27 cellular contexts compared by ENCODE assay signal in the genomic region with DNA sequence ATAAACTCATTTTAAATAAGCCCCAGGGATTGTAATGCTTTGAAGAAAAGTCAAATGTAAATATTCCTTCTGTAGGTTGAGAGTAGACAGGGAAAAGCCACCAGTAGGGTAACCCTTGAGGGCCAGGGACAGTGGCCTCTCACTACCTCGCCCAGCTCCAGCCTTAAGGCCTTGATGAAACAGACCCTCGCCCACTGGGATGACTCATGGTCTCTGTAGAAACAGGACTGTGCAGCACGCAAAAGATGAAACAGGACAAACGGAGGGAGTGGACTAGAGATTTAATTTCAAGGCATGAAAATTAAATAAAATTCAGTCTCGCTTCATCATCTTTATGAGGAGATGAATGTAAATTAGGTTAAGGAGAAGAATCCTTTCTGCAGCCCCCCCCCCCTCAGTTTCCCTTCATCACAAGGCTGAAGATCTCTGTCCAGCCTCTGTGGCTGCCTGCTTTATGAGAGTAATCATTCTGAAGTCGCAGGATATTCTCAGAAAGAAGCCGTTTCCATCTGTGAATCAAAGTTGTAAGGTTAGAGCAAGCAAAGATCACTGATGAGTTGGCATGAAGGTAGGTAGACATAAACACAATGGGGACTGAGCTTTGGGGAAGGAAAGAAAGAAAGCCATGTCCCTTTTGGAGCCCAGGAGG.
A peak's percentile ranks its signal among the peaks of the same experiment; 100 is the strongest.
DNase-seq lines count a peak whose midpoint lies in the region; ATAC-seq and TF ChIP-seq lines count a peak whose summit lies in the region.
"Had no signal": no experiment of that assay in that cellular context is flagged by ENCODE, and none has a peak within 500 bp of the region (broad histone marks: within the 10 kb centered on the region; RNA-seq: fewer than 3 reads in every experiment).

No MANE protein-coding gene starts in this region.

- H3K4me2 ChIP-seq in hepatocyte: peak overlapping the region; percentile 24
- H3K4me2 ChIP-seq: BLaER1 treated with 17β-estradiol and CSF1 and Interleukin-3, amounts not matched to agents 10 nM and 100 nM had no signal

- H3K9me3 Mint-ChIP-seq in HFFc6 (no peaks in the 10 kb centered on the region; the same call in 1 of the 2 replicates), mesothelial cell of epicardium (peaks cover 4% of the 10 kb centered on the region)
- H3K9me3 Mint-ChIP-seq: activated CD8-positive, alpha-beta T cell treated with anti-CD3 and anti-CD28 coated beads for 36 hours; activated naive CD4-positive, alpha-beta T cell treated with anti-CD3 and anti-CD28 coated beads for 36 hours; activated T-cell treated with anti-CD3 and anti-CD28 coated beads, Interleukin-2, amount 50 U/mL, for 24 hours had no signal

- intact Hi-C loops in heart right ventricle (cut with DNase I): no loop called here

- 47% methylated on average over 7 of the region's 7 CpGs for WGBS in hepatocyte (ENCODE audit: low lambda C conversion rate, missing lambda C conversion rate)
- WGBS in heart right ventricle, 2 donors: 83 to 86% methylated on average over 7 of the region's 7 CpGs

- H3K27me3 Mint-ChIP-seq in HFFc6 (ENCODE audit: insufficient read depth): no peaks in the 10 kb centered on the region; the same call in 1 of the 2 replicates
- H3K27me3 Mint-ChIP-seq in mesothelial cell of epicardium (ENCODE audit: low read depth): no peaks in the 10 kb centered on the region
- H3K27me3 Mint-ChIP-seq: activated CD8-positive, alpha-beta T cell treated with anti-CD3 and anti-CD28 coated beads for 36 hours; activated T-cell treated with anti-CD3 and anti-CD28 coated beads, Interleukin-2, amount 50 U/mL, for 24 hours had no signal

- no peaks in the 10 kb centered on the region for H3K9me2 ChIP-seq in hepatocyte (replicated peaks; ENCODE audit: insufficient read depth)

- H3K27me3 ChIP-seq in hepatocyte (no peaks in the 10 kb centered on the region), heart right ventricle (peaks cover 0 to 4% (median 0%) of the 10 kb centered on the region in 7 donors)
- H3K27me3 ChIP-seq: BLaER1 treated with 17β-estradiol and CSF1 and Interleukin-3, amounts not matched to agents 10 nM and 100 nM; right lobe of liver; upper lobe of right lung had no signal

- peaks cover 13% of the 10 kb centered on the region for H3K4me1 ChIP-seq in hepatocyte (ENCODE audit: insufficient read depth)
- H3K4me1 ChIP-seq in heart right ventricle: no peaks in the 10 kb centered on the region
- H3K4me1 ChIP-seq: parathyroid adenoma, upper lobe of right lung had no signal

- TF ChIP-seq CTCF in HFFc6 (IDR thresholded peaks at IDR 0.05) (no peak), astrocyte of the spinal cord (IDR thresholded peaks at IDR 0.05; ENCODE audit: low read depth, low read length) (no peak), hepatocyte (IDR thresholded peaks at IDR 0.05; ENCODE audit: poor library complexity) (no peak), heart right ventricle (IDR thresholded peaks at IDR 0.05) (no peak), mesothelial cell of epicardium (IDR thresholded peaks at IDR 0.05; ENCODE audit: unreplicated experiment) (no peak)

- H3K4me3 Mint-ChIP-seq in HFFc6: peak overlapping the region; percentile 66
- H3K4me3 Mint-ChIP-seq in mesothelial cell of epicardium: no peak overlapping the region
- H3K4me3 Mint-ChIP-seq: activated CD8-positive, alpha-beta T cell treated with anti-CD3 and anti-CD28 coated beads for 36 hours; activated naive CD4-positive, alpha-beta T cell treated with anti-CD3 and anti-CD28 coated beads for 36 hours; activated T-cell treated with anti-CD3 and anti-CD28 coated beads, Interleukin-2, amount 50 U/mL, for 24 hours; nephron had no signal

- peaks cover 26% of the 10 kb centered on the region for H3K79me2 ChIP-seq in hepatocyte
- H3K79me2 ChIP-seq: parathyroid adenoma had no signal

- no peaks in the 10 kb centered on the region for H4K20me1 ChIP-seq in hepatocyte (ENCODE audit: insufficient read depth, poor library complexity, severe bottlenecking)
- H4K20me1 ChIP-seq: BLaER1 treated with 17β-estradiol and CSF1 and Interleukin-3, amounts not matched to agents 10 nM and 100 nM had no signal

- H3K9me3 ChIP-seq in hepatocyte (ENCODE audit: low read depth) (no peaks in the 10 kb centered on the region), heart right ventricle (no peaks in the 10 kb centered on the region)
- H3K9me3 ChIP-seq: BLaER1 treated with 17β-estradiol and CSF1 and Interleukin-3, amounts not matched to agents 10 nM and 100 nM; right lobe of liver; upper lobe of right lung had no signal

- ATAC-seq in heart right ventricle (no peak), GM21390 (IDR thresholded peaks at IDR 0.05; ENCODE audit: unreplicated experiment) (no peak)
- ATAC-seq: activated CD4-positive, CD25-positive, alpha-beta regulatory T cell treated with anti-CD3 and anti-CD28 coated beads, Interleukin-2, amount 50 U/mL, for 24 hours; activated CD8-positive, alpha-beta T cell treated with anti-CD3 and anti-CD28 coated beads for 36 hours; left ventricle myocardium superior; right lobe of liver; upper lobe of right lung had no signal

- H2AFZ ChIP-seq in hepatocyte: no peak overlapping the region
- H2AFZ ChIP-seq: parathyroid adenoma had no signal

- H3K36me3 ChIP-seq in hepatocyte (replicated peaks; ENCODE audit: insufficient read depth, low read depth) (no peaks in the 10 kb centered on the region), heart right ventricle (no peaks in the 10 kb centered on the region)
- H3K36me3 ChIP-seq: BLaER1 treated with 17β-estradiol and CSF1 and Interleukin-3, amounts not matched to agents 10 nM and 100 nM; right lobe of liver; upper lobe of right lung had no signal

- H3K4me1 Mint-ChIP-seq in HFFc6 (ENCODE audit: low read depth): peaks cover 82% of the 10 kb centered on the region
- peaks cover 17% of the 10 kb centered on the region for H3K4me1 Mint-ChIP-seq in mesothelial cell of epicardium

- no peak overlapping the region for H3K4me3 ChIP-seq in astrocyte of the spinal cord (ENCODE audit: low read depth, low read length)
- no peak overlapping the region for H3K4me3 ChIP-seq in hepatocyte
- no peak overlapping the region for H3K4me3 ChIP-seq in heart right ventricle
- H3K4me3 ChIP-seq: BLaER1 treated with 17β-estradiol and CSF1 and Interleukin-3, amounts not matched to agents 10 nM and 100 nM; right lobe of liver; upper lobe of right lung had no signal

- peaks cover 30% of the 10 kb centered on the region for H3K36me3 Mint-ChIP-seq in HFFc6 (ENCODE audit: low read depth)
- H3K36me3 Mint-ChIP-seq in mesothelial cell of epicardium: no peaks in the 10 kb centered on the region

- in situ Hi-C loops in astrocyte of the spinal cord (cut with HindIII; ENCODE audit: low sequenced_read_pairs): no loop called here

- H3K27ac ChIP-seq in hepatocyte (peak overlapping the region; percentile 4), heart right ventricle (no peak overlapping the region)
- H3K27ac ChIP-seq: BLaER1 treated with 17β-estradiol and CSF1 and Interleukin-3, amounts not matched to agents 10 nM and 100 nM; parathyroid adenoma; right lobe of liver; upper lobe of right lung had no signal

- peak; percentile 13 for DNase-seq in AG08395 (ENCODE audit: low spot score)
- peak; percentile 35 for DNase-seq in HFFc6
- peak; percentile 62 for DNase-seq in astrocyte of the spinal cord (ENCODE audit: low read depth, low spot score)
- DNase-seq in hepatocyte (ENCODE audit: low spot score): peak; percentile 48
- no peak for DNase-seq in heart right ventricle
- no peak for DNase-seq in mesothelial cell of epicardium (ENCODE audit: low spot score in 2 of 2, unreplicated experiment in 2 of 2)
- DNase-seq in NCI-H1417 treated with DMSO at 0.1 percent for 48 hours (lab: John Stamatoyannopoulos, UW): no peak
- DNase-seq: activated CD8-positive, alpha-beta T cell treated with anti-CD3 and anti-CD28 coated beads for 36 hours; activated naive CD4-positive, alpha-beta T cell treated with anti-CD3 and anti-CD28 coated beads for 36 hours; activated T-cell treated with anti-CD3 and anti-CD28 coated beads, Interleukin-2, amount 50 U/mL, for 24 hours; aorta; Calu3; effector memory CD4-positive, alpha-beta T cell; H7; head of caudate nucleus; KG1; left ventricle myocardium superior; NCI-H187; NCI-H2227 treated with DMSO at 0.1 percent for 48 hours; NCI-H748 treated with DMSO at 0.1 percent for 48 hours; right lobe of liver; upper lobe of right lung had no signal

- peak overlapping the region; percentile 93 for H3K27ac Mint-ChIP-seq in HFFc6
- no peak overlapping the region for H3K27ac Mint-ChIP-seq in mesothelial cell of epicardium
- H3K27ac Mint-ChIP-seq: activated CD8-positive, alpha-beta T cell treated with anti-CD3 and anti-CD28 coated beads for 36 hours; activated naive CD4-positive, alpha-beta T cell treated with anti-CD3 and anti-CD28 coated beads for 36 hours; activated T-cell treated with anti-CD3 and anti-CD28 coated beads, Interleukin-2, amount 50 U/mL, for 24 hours had no signal

Comparison
In these comparisons a context has a peak if more than half of its experiments do, and no peak if none do; other contexts are left out.
1. DNase-seq: peak in AG08395 (single experiment), HFFc6 (single experiment), astrocyte of the spinal cord (single experiment) and hepatocyte (single experiment); none in heart right ventricle (0 of 2), mesothelial cell of epicardium (0 of 2) and NCI-H1417 treated with DMSO at 0.1 percent for 48 hours (single experiment).